ENCODE assay signal across 27 cellular contexts in genomic region chr22:21765909-21766529, GRCh38. TPM values are rescaled to one million over a fixed set of nuclear protein-coding genes. Genes with fewer than 3 reads are reported as not detected.
DNase-seq lines count a peak whose midpoint lies in the region; ATAC-seq, FAIRE-seq and TF ChIP-seq lines count a peak whose summit lies in the region.
"Had no signal": no experiment of that assay in that cellular context is flagged by ENCODE, and none has a peak within 500 bp of the region (broad histone marks: within the 10 kb centered on the region; RNA-seq: fewer than 3 reads in every experiment).

No MANE protein-coding gene starts in this region.

- no peaks in the 10 kb centered on the region for H3K9me1 ChIP-seq in K562 (ENCODE audit: control insufficient read depth, insufficient read depth, low read length)

- FAIRE-seq in K562 (lab: Jason Lieb, UNC), result no peak

- H3K9ac ChIP-seq in K562 (ENCODE audit: insufficient read depth in 1 of 2, low read depth in 2 of 2, low read length in 2 of 2), result peak overlapping the region in 1 of 2 experiments; percentile 69; a peak in 2 of 4 replicates

- peaks cover 97% of the 10 kb centered on the region for H3K36me3 ChIP-seq in K562 (ENCODE audit: control insufficient read depth, insufficient read depth, low read length)
- peaks cover 99% of the 10 kb centered on the region for H3K36me3 ChIP-seq in neutrophil
- H3K36me3 ChIP-seq in osteoblast (ENCODE audit: insufficient read depth, low read length), result peaks cover 66% of the 10 kb centered on the region

- H3K4me2 ChIP-seq in K562 (ENCODE audit: insufficient read depth, low read length), result no peak overlapping the region
- no peak overlapping the region for H3K4me2 ChIP-seq in osteoblast (ENCODE audit: insufficient read depth, low read length)

- H3K4me1 ChIP-seq in K562 (replicated peaks in 1 of 2; ENCODE audit: control insufficient read depth in 2 of 2, insufficient read depth in 2 of 2, low read length in 2 of 2), result peaks cover 4 to 5% of the 10 kb centered on the region in 2 experiments; a peak in 3 of 5 replicates
- H3K4me1 ChIP-seq in neutrophil (ENCODE audit: control insufficient read depth in 1 of 2, insufficient read depth in 1 of 2, low read depth in 1 of 2, low read length in 1 of 2), result peaks cover 22 to 60% of the 10 kb centered on the region in 2 experiments
- peaks cover 9% of the 10 kb centered on the region for H3K4me1 ChIP-seq in osteoblast (ENCODE audit: insufficient read depth, low read length)
- H3K4me1 ChIP-seq: ascending aorta, Caco-2 had no signal

- H2AFZ ChIP-seq in K562 (ENCODE audit: low read depth, low read length), result no peak overlapping the region
- no peak overlapping the region for H2AFZ ChIP-seq in osteoblast (ENCODE audit: low read length)

- no peaks in the 10 kb centered on the region for H3K9me3 Mint-ChIP-seq in T-helper 1 cell treated with Interleukin-12 subunit alpha and Interleukin-12 subunit beta and Interleukin-4 antibody, amounts not matched to agents 30 μg/mL and 1 μg/mL, for 36 hours
- H3K9me3 Mint-ChIP-seq: neural crest cell had no signal

- peaks cover 75% of the 10 kb centered on the region for H3K4me1 Mint-ChIP-seq in T-helper 1 cell treated with Interleukin-12 subunit alpha and Interleukin-12 subunit beta and Interleukin-4 antibody, amounts not matched to agents 30 μg/mL and 1 μg/mL, for 36 hours (ENCODE audit: low read depth)
- H3K4me1 Mint-ChIP-seq: neural crest cell had no signal

- H3K9me3 ChIP-seq in K562 (replicated peaks; ENCODE audit: control insufficient read depth, insufficient read depth, low read depth, low read length) (no peaks in the 10 kb centered on the region), neutrophil (no peaks in the 10 kb centered on the region), osteoblast (ENCODE audit: low read depth, low read length) (no peaks in the 10 kb centered on the region)
- H3K9me3 ChIP-seq: ascending aorta, Caco-2, heart left ventricle had no signal

- H3K79me2 ChIP-seq in K562 (ENCODE audit: control insufficient read depth, insufficient read depth, low read length) (no peaks in the 10 kb centered on the region), osteoblast (ENCODE audit: insufficient read depth, low read length) (no peaks in the 10 kb centered on the region)

- DNase-seq in T-helper 1 cell (no peak), HL-60 (ENCODE audit: low read depth in 1 of 2, low spot score in 1 of 2) (no peak), K562 (ENCODE audit: extremely low read depth in 1 of 4, low spot score in 3 of 4) (no peak), osteoblast (ENCODE audit: insufficient read length, low spot score, missing footprints) (no peak), NCI-H2107 treated with DMSO at 0.1 percent for 48 hours (lab: John Stamatoyannopoulos, UW; ENCODE audit: unreplicated experiment) (no peak), midbrain (lab: John Stamatoyannopoulos, UW) (no peak)
- DNase-seq: activated CD4-positive, alpha-beta T cell treated with anti-CD3 and anti-CD28 coated beads for 36 hours; activated CD8-positive, alpha-beta memory T cell treated with anti-CD3 and anti-CD28 coated beads, Interleukin-2, amount 50 U/mL, for 4 hours; activated naive CD4-positive, alpha-beta T cell; Caco-2; caudate nucleus; DND-41; dorsolateral prefrontal cortex; heart left ventricle; NCI-H2081; NCI-H446; PC-3; SIG-M5; stimulated activated CD4-positive, alpha-beta T cell treated with anti-CD3 and anti-CD28 coated beads, Interleukin-2, amount 100 ng/mL, for 48 hours; stimulated activated naive CD4-positive, alpha-beta T cell treated with Interleukin-2 at 50 U/mL for 16 hours; trophoblast cell had no signal

- TF ChIP-seq CTCF in HL-60 (IDR thresholded peaks at IDR 0.05; ENCODE audit: insufficient read depth, low read length), result no peak
- TF ChIP-seq CTCF in K562 (IDR thresholded peaks at IDR 0.05 in 2 of 3, conservative IDR thresholded peaks at IDR 0.05 in 1 of 3; ENCODE audit: insufficient read depth in 2 of 3, low read depth in 1 of 3, low read length in 3 of 3), result no peak
- TF ChIP-seq CTCF in neutrophil (IDR thresholded peaks at IDR 0.05), result no peak
- no peak for TF ChIP-seq CTCF in osteoblast (IDR thresholded peaks at IDR 0.05; ENCODE audit: extremely low read depth, low read depth, low read length)

- no peak for TF ChIP-seq POLR2A in K562 (conservative IDR thresholded peaks at IDR 0.05)

- no peaks in the 10 kb centered on the region for H3K27me3 ChIP-seq in HL-60 (ENCODE audit: insufficient read depth, poor library complexity, severe bottlenecking)
- H3K27me3 ChIP-seq in K562 (ENCODE audit: control insufficient read depth in 2 of 2, insufficient read depth in 2 of 2, low read length in 2 of 2), result no peaks in the 10 kb centered on the region
- H3K27me3 ChIP-seq in neutrophil, result no peaks in the 10 kb centered on the region
- no peaks in the 10 kb centered on the region for H3K27me3 ChIP-seq in osteoblast (ENCODE audit: insufficient read depth, low read length)
- H3K27me3 ChIP-seq: ascending aorta, dorsolateral prefrontal cortex, heart left ventricle had no signal

- H4K20me1 ChIP-seq in K562 (replicated peaks; ENCODE audit: control insufficient read depth, insufficient read depth, low read length), result no peaks in the 10 kb centered on the region; the same call in none of the 2 replicates
- no peaks in the 10 kb centered on the region for H4K20me1 ChIP-seq in osteoblast (ENCODE audit: insufficient read depth, low read length)

- peak overlapping the region; percentile 73 for H3K27ac ChIP-seq in HL-60 (replicated peaks)
- H3K27ac ChIP-seq in K562 (ENCODE audit: extremely low read depth, low read depth, low read length), result no peak overlapping the region
- peak overlapping the region; percentile 54 for H3K27ac ChIP-seq in neutrophil
- no peak overlapping the region for H3K27ac ChIP-seq in osteoblast (ENCODE audit: low read depth, low read length)
- H3K27ac ChIP-seq: 22Rv1, ascending aorta, epithelial cell of prostate had no signal

- in situ Hi-C loops in K562 (cut with MboI), result no loop called here

- no peaks in the 10 kb centered on the region for H3K27me3 Mint-ChIP-seq in T-helper 1 cell treated with Interleukin-12 subunit alpha and Interleukin-12 subunit beta and Interleukin-4 antibody, amounts not matched to agents 30 μg/mL and 1 μg/mL, for 36 hours (ENCODE audit: low read depth)
- H3K27me3 Mint-ChIP-seq: activated CD4-positive, alpha-beta T cell treated with anti-CD3 and anti-CD28 coated beads for 36 hours had no signal

- WGBS in K562 (ENCODE audit: insufficient coverage, low coverage, missing lambda C conversion rate), result 96% methylated on average over 11 of the region's 11 CpGs

- TF ChIP-seq EP300 in K562 (IDR thresholded peaks at IDR 0.05; ENCODE audit: low read length), result no peak

- POLR2A ChIA-PET in K562 (lab: Yijun Ruan, JAX), result interaction anchor here (0.5 to 9.3 kb wide), 8 partner anchors 10 to 500 kb away, joined by 3 to 258 read pairs (median 6); no protein-coding TSS in a partner anchor

- CTCF ChIA-PET in K562 (lab: Yijun Ruan, JAX; ENCODE audit: low intra/inter-chr PET ratio), result no interaction called here

- no peak for TF ChIP-seq RAD21 in K562 (CRISPR knock-in tag; conservative IDR thresholded peaks at IDR 0.05 in 1 of 2, IDR thresholded peaks at IDR 0.05 in 1 of 2)

- peaks cover 62% of the 10 kb centered on the region for H3K36me3 Mint-ChIP-seq in T-helper 1 cell treated with Interleukin-12 subunit alpha and Interleukin-12 subunit beta and Interleukin-4 antibody, amounts not matched to agents 30 μg/mL and 1 μg/mL, for 36 hours (ENCODE audit: low read depth)

- ATAC-seq in K562, result peak; percentile 3; the same call in 1 of the 3 replicates
- ATAC-seq: PC-3 had no signal

- peak overlapping the region; percentile 96 for H3K27ac Mint-ChIP-seq in T-helper 1 cell treated with Interleukin-12 subunit alpha and Interleukin-12 subunit beta and Interleukin-4 antibody, amounts not matched to agents 30 μg/mL and 1 μg/mL, for 36 hours

- H3K4me3 ChIP-seq in HL-60 (replicated peaks; ENCODE audit: insufficient read depth, low read length) (no peak overlapping the region), K562 (no peak overlapping the region), neutrophil (ENCODE audit: low read depth in 1 of 2, low read length in 1 of 2) (no peak overlapping the region), osteoblast (ENCODE audit: insufficient read depth, low read length) (no peak overlapping the region)
- H3K4me3 ChIP-seq: ascending aorta, dorsolateral prefrontal cortex, heart left ventricle had no signal

- intact Hi-C loops in K562 (cut with micrococcal nuclease), result no loop called here

- BruUV-seq in K562 (replicated peaks; lab: Mats Ljungman, UMichigan), result no TSS peak

- H3K4me3 Mint-ChIP-seq in T-helper 1 cell treated with Interleukin-12 subunit alpha and Interleukin-12 subunit beta and Interleukin-4 antibody, amounts not matched to agents 30 μg/mL and 1 μg/mL, for 36 hours, result peak overlapping the region; percentile 63
- H3K4me3 Mint-ChIP-seq: activated CD4-positive, alpha-beta T cell treated with anti-CD3 and anti-CD28 coated beads for 36 hours; neural crest cell had no signal

TF ChIP-seq in K562, 482 proteins besides CTCF, POLR2A, EP300 and RAD21 (continues in another document):
- TF ChIP-seq SRSF9 (IDR thresholded peaks at IDR 0.05; ENCODE audit: borderline replicate concordance, low read depth, low read length) (no peak), STAG1 (CRISPR knock-in tag; IDR thresholded peaks at IDR 0.05; ENCODE audit: borderline replicate concordance) (0 out of 2 replicates have a peak, but pooled peaks have one; percentile 1), NR2C2 (CRISPR knock-in tag; IDR thresholded peaks at IDR 0.05) (peak; percentile 7; the same call in 1 of the 2 replicates), NR2C2 (tag; IDR thresholded peaks at IDR 0.05) (no peak)

RNA-seq across cellular contexts. Expression of gene YPEL1, which starts 30.4 kb away (rescaled TPM):
- 4.4 and 6.2 TPM in 2 replicates for total RNA-seq in K562 (2011; cell fraction: chromatin; rRNA removed; ENCODE audit: low replicate concordance)
- total RNA-seq in K562 (2011; cell fraction: nucleolus; rRNA removed), result 3.0 TPM in 2 replicates
- total RNA-seq in K562 (2011; cell fraction: nucleoplasm; rRNA removed), result 4.6 and 4.7 TPM in 2 replicates
- total RNA-seq in K562 (2014; rRNA removed), result 0.18 and 0.49 TPM in 2 replicates
- total RNA-seq in K562 (2014; rRNA removed; fragmentation: Illumina TruSeq; extraction: Trizol), result 0.41 and 0.47 TPM in 2 replicates
- total RNA-seq in K562 (2015; rRNA removed; fragmentation: Illumina TruSeq; extraction: Trizol), result 0.15 and 0.25 TPM in 2 replicates
- 0.53 and 0.54 TPM in 2 replicates for total RNA-seq in K562 (2021)
- 2.2 and 2.4 TPM in 2 replicates for polyA plus RNA-seq in K562 (2011; rRNA removed)
- polyA plus RNA-seq in K562 (2011; cell fraction: cytosol; rRNA removed), result 0.63 and 1.4 TPM in 2 replicates
- polyA plus RNA-seq in K562 (2011; cell fraction: nucleus; rRNA removed), result 1.9 and 2.6 TPM in 2 replicates
- polyA plus RNA-seq in K562 (2012), result 0.59 and 4.0 TPM in 2 replicates
- 0.46 TPM in 2 replicates for polyA plus RNA-seq in K562 (2014; fragmentation: Illumina TruSeq; extraction: Trizol)
- polyA plus RNA-seq in K562 (2014; fragmentation: Nextera tagmentation; extraction: Ambion mirVana), result under 1 TPM; 0.07 to 0.10 TPM
- 0.36 and 1.7 TPM in 2 replicates for polyA plus RNA-seq in K562 (2014; rRNA removed)
- polyA minus RNA-seq in K562 (2011; rRNA and poly(A)+ RNA removed), result 1.4 and 3.0 TPM in 2 replicates
- polyA minus RNA-seq in K562 (2011; cell fraction: cytosol; rRNA and poly(A)+ RNA removed), result 0.46 and 0.67 TPM in 2 replicates
- 0.67 and 1.00 TPM in 2 replicates for polyA minus RNA-seq in K562 (2011; cell fraction: nucleus; rRNA and poly(A)+ RNA removed)
- total RNA-seq in osteoblast, result 1.8 and 2.2 TPM in 2 replicates

Comparison
In these comparisons a context has a peak if more than half of its experiments do, and no peak if none do; other contexts are left out.
1. H3K27ac ChIP-seq: peak in HL-60 (single experiment) and neutrophil (single experiment); none in K562 (single experiment) and osteoblast (single experiment).